1 cellular context compared by ENCODE assay signal in genomic region chrX:56726609-56727008, GRCh38.
TF ChIP-seq lines count a peak whose summit lies in the region.

No MANE protein-coding gene starts in this region.

TF ChIP-seq in K562, 482 proteins besides CTCF, POLR2A, EP300 and RAD21 (continued from another document):
- TF ChIP-seq ZNF197 (CRISPR knock-in tag; IDR thresholded peaks at IDR 0.05; ENCODE audit: low read depth) (no peak), ZFP91 (CRISPR knock-in tag; IDR thresholded peaks at IDR 0.05) (no peak), ZNF436 (CRISPR knock-in tag; IDR thresholded peaks at IDR 0.05) (no peak), SMC3 (conservative IDR thresholded peaks at IDR 0.05; ENCODE audit: insufficient read depth, low read depth, low read length) (peak; percentile 46; the same call in 1 of the 2 replicates), SREBF2 (CRISPR knock-in tag; IDR thresholded peaks at IDR 0.05) (no peak)
TF ChIP-seq in K562: peak in this region for 2.
